In the genomic region with DNA sequence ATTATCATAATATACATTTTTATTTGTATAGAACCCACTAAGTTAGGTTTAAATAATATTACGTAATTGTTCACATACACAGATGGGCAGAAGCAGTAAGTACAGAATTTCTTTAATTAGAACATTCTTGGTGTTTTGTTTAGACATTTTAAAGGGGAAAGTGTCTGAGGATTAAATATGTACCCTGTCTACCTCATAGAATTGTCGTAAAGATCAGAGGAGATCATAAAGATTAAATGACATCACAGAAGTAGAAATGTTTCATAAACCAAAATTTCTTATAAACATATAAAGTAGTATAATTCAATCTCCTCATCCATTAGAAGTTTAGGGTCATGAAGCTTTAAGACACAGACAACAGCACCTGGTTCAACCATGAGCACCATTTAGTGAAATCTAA, we compare ENCODE assay signal across 31 cellular contexts.
"Had no signal": no experiment of that assay in that cellular context is flagged by ENCODE, and none has a peak within 500 bp of the region (broad histone marks: within the 10 kb centered on the region; RNA-seq: fewer than 3 reads in every experiment).

No MANE protein-coding gene starts in this region.

- FAIRE-seq: frontal cortex had no signal

- H3K4me3 Mint-ChIP-seq: activated CD4-positive, alpha-beta memory T cell treated with anti-CD3 and anti-CD28 coated beads for 36 hours; activated CD4-positive, alpha-beta T cell treated with anti-CD3 and anti-CD28 coated beads for 36 hours; activated CD4-positive, alpha-beta T cell treated with anti-CD3 and anti-CD28 coated beads, Interleukin-2, amount 10 ng/mL, durations not matched to agents 24 days and 14 days; activated CD8-positive, alpha-beta memory T cell treated with anti-CD3 and anti-CD28 coated beads, Interleukin-2, amount 10 ng/mL, durations not matched to agents 7 days and 5 days; activated CD8-positive, alpha-beta T cell treated with anti-CD3 and anti-CD28 coated beads, Interleukin-2, amount 10 ng/mL, durations not matched to agents 7 days and 5 days; activated naive CD4-positive, alpha-beta T cell treated with anti-CD3 and anti-CD28 coated beads, Interleukin-2, amount 10 ng/mL, durations not matched to agents 7 days and 5 days; activated naive CD8-positive, alpha-beta T cell treated with anti-CD3 and anti-CD28 coated beads, Interleukin-2, amount 10 ng/mL, durations not matched to agents 7 days and 5 days; activated T-helper 1 cell treated with anti-CD3 and anti-CD28 coated beads, Interleukin-12 subunit alpha, Interleukin-12 subunit beta, Interleukin-2, Interleukin-4 antibody, amounts not matched to agents 30 ng/mL and 10 ng/mL and 1 ng/mL, durations not matched to agents 14 hours and 24 hours and 36 hours; brain; endodermal cell had no signal

- H3K4me3 ChIP-seq: ascending aorta, breast epithelium, cardiac muscle cell, colonic mucosa, esophagus squamous epithelium had no signal

- H3K27ac Mint-ChIP-seq: activated CD4-positive, alpha-beta memory T cell treated with anti-CD3 and anti-CD28 coated beads for 36 hours; activated CD4-positive, alpha-beta T cell treated with anti-CD3 and anti-CD28 coated beads for 36 hours; activated CD8-positive, alpha-beta memory T cell treated with anti-CD3 and anti-CD28 coated beads, Interleukin-2, amount 10 ng/mL, durations not matched to agents 7 days and 5 days; activated CD8-positive, alpha-beta T cell treated with anti-CD3 and anti-CD28 coated beads, Interleukin-2, amount 10 ng/mL, durations not matched to agents 7 days and 5 days; activated naive CD4-positive, alpha-beta T cell treated with anti-CD3 and anti-CD28 coated beads, Interleukin-2, amount 10 ng/mL, durations not matched to agents 7 days and 5 days; activated naive CD4-positive, alpha-beta T cell treated with anti-CD3 and anti-CD28 coated beads, Interleukin-2, amount 50 U/mL, for 72 hours; activated naive CD8-positive, alpha-beta T cell treated with anti-CD3 and anti-CD28 coated beads, Interleukin-2, amount 10 ng/mL, durations not matched to agents 7 days and 5 days; activated T-helper 1 cell treated with anti-CD3 and anti-CD28 coated beads, Interleukin-12 subunit alpha, Interleukin-12 subunit beta, Interleukin-2, Interleukin-4 antibody, amounts not matched to agents 30 ng/mL and 10 ng/mL and 1 ng/mL, durations not matched to agents 14 hours and 24 hours and 36 hours; brain; endodermal cell had no signal

- H3K9me3 Mint-ChIP-seq: activated CD4-positive, alpha-beta memory T cell treated with anti-CD3 and anti-CD28 coated beads for 36 hours; activated CD4-positive, alpha-beta T cell treated with anti-CD3 and anti-CD28 coated beads, Interleukin-2, amount 10 ng/mL, durations not matched to agents 24 days and 14 days; activated naive CD4-positive, alpha-beta T cell treated with anti-CD3 and anti-CD28 coated beads, Interleukin-2, amount 10 ng/mL, durations not matched to agents 7 days and 5 days; activated naive CD4-positive, alpha-beta T cell treated with anti-CD3 and anti-CD28 coated beads, Interleukin-2, amount 50 U/mL, for 72 hours; activated naive CD8-positive, alpha-beta T cell treated with anti-CD3 and anti-CD28 coated beads, Interleukin-2, amount 10 ng/mL, durations not matched to agents 7 days and 5 days; activated T-helper 1 cell treated with anti-CD3 and anti-CD28 coated beads, Interleukin-12 subunit alpha, Interleukin-12 subunit beta, Interleukin-2, Interleukin-4 antibody, amounts not matched to agents 30 ng/mL and 10 ng/mL and 1 ng/mL, durations not matched to agents 14 hours and 24 hours and 36 hours; endodermal cell had no signal

- H3K9me3 ChIP-seq: ascending aorta, breast epithelium, colonic mucosa, esophagus squamous epithelium had no signal

- H3K27me3 ChIP-seq: ascending aorta, breast epithelium, cardiac muscle cell, colonic mucosa, esophagus squamous epithelium had no signal

- H3K4me1 ChIP-seq: ascending aorta, breast epithelium, colonic mucosa had no signal

- H3K27ac ChIP-seq: ascending aorta, breast epithelium, cardiac muscle cell, colonic mucosa, esophagus squamous epithelium had no signal

- DNase-seq: activated CD4-positive, alpha-beta memory T cell treated with anti-CD3 and anti-CD28 coated beads for 36 hours; activated CD4-positive, alpha-beta T cell treated with anti-CD3 and anti-CD28 coated beads for 36 hours; activated CD4-positive, alpha-beta T cell treated with anti-CD3 and anti-CD28 coated beads, Interleukin-2, amount 10 ng/mL, durations not matched to agents 24 days and 14 days; activated CD4-positive, CD25-positive, alpha-beta regulatory T cell; activated CD4-positive, CD25-positive, alpha-beta regulatory T cell treated with anti-CD3 and anti-CD28 coated beads, Interleukin-2, amount 50 U/mL, for 72 hours; activated CD8-positive, alpha-beta memory T cell treated with anti-CD3 and anti-CD28 coated beads, Interleukin-2, amount 10 ng/mL, durations not matched to agents 7 days and 5 days; activated CD8-positive, alpha-beta memory T cell treated with anti-CD3 and anti-CD28 coated beads, Interleukin-2, amount 50 U/mL, for 4 hours; activated CD8-positive, alpha-beta T cell treated with anti-CD3 and anti-CD28 coated beads, Interleukin-2, amount 10 ng/mL, durations not matched to agents 7 days and 5 days; activated gamma-delta T cell; activated naive CD4-positive, alpha-beta T cell; activated naive CD4-positive, alpha-beta T cell treated with anti-CD3 and anti-CD28 coated beads, Interleukin-2, amount 10 ng/mL, durations not matched to agents 7 days and 5 days; activated naive CD8-positive, alpha-beta T cell treated with anti-CD3 and anti-CD28 coated beads, Interleukin-2, amount 10 ng/mL, durations not matched to agents 7 days and 5 days; activated T-cell treated with anti-CD3 and anti-CD28 coated beads, Interleukin-2, amount 50 U/mL, for 1 hour; activated T-cell treated with anti-CD3 and anti-CD28 coated beads, Interleukin-2, amount 50 U/mL, for 48 hours; central memory CD4-positive, alpha-beta T cell; cerebellar nuclear complex; colonic mucosa; effector CD8-positive, alpha-beta T cell; endodermal cell; erythroblast; esophagus squamous epithelium; foreskin fibroblast; head of caudate nucleus; T-helper 2 cell had no signal

- H3K4me1 Mint-ChIP-seq: brain had no signal

- H3K36me3 ChIP-seq: ascending aorta, breast epithelium, cardiac muscle cell, colonic mucosa, esophagus squamous epithelium had no signal

- ATAC-seq: activated CD4-positive, alpha-beta T cell treated with anti-CD3 and anti-CD28 coated beads for 36 hours; activated CD8-positive, alpha-beta memory T cell treated with anti-CD3 and anti-CD28 coated beads, Interleukin-2, amount 10 ng/mL, durations not matched to agents 7 days and 5 days; activated CD8-positive, alpha-beta T cell treated with anti-CD3 and anti-CD28 coated beads, Interleukin-2, amount 10 ng/mL, durations not matched to agents 7 days and 5 days; activated naive CD4-positive, alpha-beta T cell treated with anti-CD3 and anti-CD28 coated beads, Interleukin-2, amount 50 U/mL, for 72 hours had no signal

- H3K27me3 Mint-ChIP-seq: activated CD4-positive, alpha-beta memory T cell treated with anti-CD3 and anti-CD28 coated beads for 36 hours; activated CD4-positive, alpha-beta T cell treated with anti-CD3 and anti-CD28 coated beads for 36 hours; activated CD4-positive, alpha-beta T cell treated with anti-CD3 and anti-CD28 coated beads, Interleukin-2, amount 10 ng/mL, durations not matched to agents 24 days and 14 days; activated CD8-positive, alpha-beta memory T cell treated with anti-CD3 and anti-CD28 coated beads, Interleukin-2, amount 10 ng/mL, durations not matched to agents 7 days and 5 days; activated naive CD4-positive, alpha-beta T cell treated with anti-CD3 and anti-CD28 coated beads, Interleukin-2, amount 10 ng/mL, durations not matched to agents 7 days and 5 days; activated naive CD8-positive, alpha-beta T cell treated with anti-CD3 and anti-CD28 coated beads, Interleukin-2, amount 10 ng/mL, durations not matched to agents 7 days and 5 days; brain had no signal
